36 cellular contexts compared by ENCODE assay signal in genomic region chr10:125779403-125780327, GRCh38. TPM values are rescaled to one million over a fixed set of nuclear protein-coding genes. Genes with fewer than 3 reads are reported as not detected.
DNase-seq lines count a peak whose midpoint lies in the region; ATAC-seq and TF ChIP-seq lines count a peak whose summit lies in the region.
"Had no signal": no experiment of that assay in that cellular context is flagged by ENCODE, and none has a peak within 500 bp of the region (broad histone marks: within the 10 kb centered on the region; RNA-seq: fewer than 3 reads in every experiment).

No MANE protein-coding gene starts in this region.

- H3K4me3 ChIP-seq in naive thymus-derived CD4-positive, alpha-beta T cell (ENCODE audit: low read length), result no peak overlapping the region
- H3K4me3 ChIP-seq: A549, ascending aorta, cardiac muscle cell, colonic mucosa, heart left ventricle, sigmoid colon, SK-N-MC, thyroid gland had no signal

- DNase-seq in activated effector memory CD4-positive, alpha-beta T cell treated with anti-CD3 and anti-CD28 coated beads, Interleukin-2, amount 50 U/mL, for 16 hours, result peak; percentile 39
- DNase-seq in activated effector memory CD4-positive, alpha-beta T cell treated with Interleukin-2 at 50 U/mL for 16 hours, result no peak
- peak; percentile 62 for DNase-seq in NCI-H2171 treated with DMSO at 0.1 percent for 48 hours (lab: John Stamatoyannopoulos, UW)
- DNase-seq in glutamatergic neuron, result no peak
- no peak for DNase-seq in naive thymus-derived CD4-positive, alpha-beta T cell
- DNase-seq: activated CD4-positive, alpha-beta memory T cell treated with anti-CD3 and anti-CD28 coated beads for 36 hours; activated CD4-positive, alpha-beta T cell treated with anti-CD3 and anti-CD28 coated beads for 1 hour; activated gamma-delta T cell; CD8-positive, alpha-beta memory T cell; colonic mucosa; effector memory CD8-positive, alpha-beta T cell; EL; erythroblast; heart left ventricle; kidney; midbrain; naive thymus-derived CD8-positive, alpha-beta T cell; NCI-H146; NCI-H2107; NCI-H510A treated with DMSO at 0.1 percent for 48 hours; NK-92 treated with Interleukin-12 subunit alpha and Interleukin-12 subunit beta, amount 100 ng/mL, for 24 hours; sigmoid colon; stimulated activated CD4-positive, alpha-beta T cell treated with anti-CD3 and anti-CD28 coated beads, Interleukin-4, amount 100 ng/mL, for 1 hour; thyroid gland had no signal

- POLR2A ChIA-PET in naive thymus-derived CD4-positive, alpha-beta T cell (lab: Charles Lee), result no interaction called here

- H3K27ac ChIP-seq in naive thymus-derived CD4-positive, alpha-beta T cell (ENCODE audit: low read depth, low read length), result no peak overlapping the region
- H3K27ac ChIP-seq: A549, ascending aorta, cardiac muscle cell, colonic mucosa, heart left ventricle, sigmoid colon, SK-N-MC, thyroid gland had no signal

- H3K4me1 Mint-ChIP-seq in glutamatergic neuron (ENCODE audit: low read depth, unreplicated experiment), result peaks cover 24% of the 10 kb centered on the region
- H3K4me1 Mint-ChIP-seq in stimulated activated memory B cell treated with anti-CD40 and anti-IgM and Interleukin-4, amounts not matched to agents 10 μg/mL and 1 μg/mL and 100 μg/mL, for 72 hours, result peaks cover 6% of the 10 kb centered on the region
- no peaks in the 10 kb centered on the region for H3K4me1 Mint-ChIP-seq in naive thymus-derived CD4-positive, alpha-beta T cell
- H3K4me1 Mint-ChIP-seq: B cell; CD8-positive, alpha-beta memory T cell had no signal

- H3K4me1 ChIP-seq in naive thymus-derived CD4-positive, alpha-beta T cell (ENCODE audit: control insufficient read depth in 2 of 2, insufficient read depth in 2 of 2, low read length in 2 of 2), result no peaks in the 10 kb centered on the region
- H3K4me1 ChIP-seq: A549, ascending aorta, colonic mucosa, heart left ventricle, sigmoid colon, thyroid gland had no signal

- H3K9me3 Mint-ChIP-seq in glutamatergic neuron (ENCODE audit: unreplicated experiment), result peaks cover 12% of the 10 kb centered on the region
- no peaks in the 10 kb centered on the region for H3K9me3 Mint-ChIP-seq in stimulated activated memory B cell treated with anti-CD40 and anti-IgM and Interleukin-4, amounts not matched to agents 10 μg/mL and 1 μg/mL and 100 μg/mL, for 72 hours
- peaks cover 0 to 2% (median 0%) of the 10 kb centered on the region in 11 donors for H3K9me3 Mint-ChIP-seq in naive thymus-derived CD4-positive, alpha-beta T cell
- H3K9me3 Mint-ChIP-seq: activated CD4-positive, alpha-beta memory T cell treated with anti-CD3 and anti-CD28 coated beads for 36 hours; effector memory CD8-positive, alpha-beta T cell; naive thymus-derived CD8-positive, alpha-beta T cell; T-helper 1 cell treated with Interleukin-12 subunit alpha and Interleukin-12 subunit beta and Interleukin-4 antibody, amounts not matched to agents 30 μg/mL and 1 μg/mL, for 36 hours had no signal

- H3K27me3 Mint-ChIP-seq in glutamatergic neuron (ENCODE audit: unreplicated experiment), result peaks cover 8% of the 10 kb centered on the region
- H3K27me3 Mint-ChIP-seq in stimulated activated memory B cell treated with anti-CD40 and anti-IgM and Interleukin-4, amounts not matched to agents 10 μg/mL and 1 μg/mL and 100 μg/mL, for 72 hours, result no peaks in the 10 kb centered on the region
- H3K27me3 Mint-ChIP-seq in naive thymus-derived CD4-positive, alpha-beta T cell, result peaks cover 0 to 6% (median 0%) of the 10 kb centered on the region in 5 donors
- H3K27me3 Mint-ChIP-seq: activated CD4-positive, alpha-beta memory T cell treated with anti-CD3 and anti-CD28 coated beads for 36 hours; CD8-positive, alpha-beta memory T cell; progenitor cell of endocrine pancreas had no signal

- H3K27ac Mint-ChIP-seq in glutamatergic neuron (ENCODE audit: unreplicated experiment), result peak overlapping the region; percentile 3
- no peak overlapping the region for H3K27ac Mint-ChIP-seq in stimulated activated memory B cell treated with anti-CD40 and anti-IgM and Interleukin-4, amounts not matched to agents 10 μg/mL and 1 μg/mL and 100 μg/mL, for 72 hours
- no peak overlapping the region for H3K27ac Mint-ChIP-seq in naive thymus-derived CD4-positive, alpha-beta T cell
- H3K27ac Mint-ChIP-seq: activated CD4-positive, alpha-beta memory T cell treated with anti-CD3 and anti-CD28 coated beads for 36 hours; B cell; CD8-positive, alpha-beta memory T cell; effector memory CD8-positive, alpha-beta T cell; naive thymus-derived CD8-positive, alpha-beta T cell; progenitor cell of endocrine pancreas; T-helper 1 cell treated with Interleukin-12 subunit alpha and Interleukin-12 subunit beta and Interleukin-4 antibody, amounts not matched to agents 30 μg/mL and 1 μg/mL, for 36 hours had no signal

- intact Hi-C loops in naive thymus-derived CD4-positive, alpha-beta T cell (cut with micrococcal nuclease), result no loop called here

- ATAC-seq in stimulated activated memory B cell treated with anti-CD40 and anti-IgM and Interleukin-4, amounts not matched to agents 10 μg/mL and 1 μg/mL and 100 μg/mL, for 72 hours, result peak; percentile 5
- no peak for ATAC-seq in GM18520 (IDR thresholded peaks at IDR 0.05; ENCODE audit: unreplicated experiment)
- no peak for ATAC-seq in naive thymus-derived CD4-positive, alpha-beta T cell
- ATAC-seq in GM19395 (IDR thresholded peaks at IDR 0.05; ENCODE audit: unreplicated experiment), result no peak
- ATAC-seq: A549; effector memory CD8-positive, alpha-beta T cell; heart left ventricle; naive thymus-derived CD8-positive, alpha-beta T cell had no signal

- no peaks in the 10 kb centered on the region for H3K9me3 ChIP-seq in naive thymus-derived CD4-positive, alpha-beta T cell (ENCODE audit: control insufficient read depth in 2 of 3, low read length in 3 of 3)
- H3K9me3 ChIP-seq: A549, ascending aorta, colonic mucosa, sigmoid colon, thyroid gland had no signal

- CTCF ChIA-PET in naive thymus-derived CD4-positive, alpha-beta T cell (lab: Charles Lee), result no interaction called here

- H3K36me3 Mint-ChIP-seq in glutamatergic neuron (ENCODE audit: unreplicated experiment), result peaks cover 17% of the 10 kb centered on the region
- H3K36me3 Mint-ChIP-seq in stimulated activated memory B cell treated with anti-CD40 and anti-IgM and Interleukin-4, amounts not matched to agents 10 μg/mL and 1 μg/mL and 100 μg/mL, for 72 hours, result peaks cover 11% of the 10 kb centered on the region
- peaks cover 0 to 3% (median 0%) of the 10 kb centered on the region in 5 donors for H3K36me3 Mint-ChIP-seq in naive thymus-derived CD4-positive, alpha-beta T cell
- H3K36me3 Mint-ChIP-seq: activated CD4-positive, alpha-beta memory T cell treated with anti-CD3 and anti-CD28 coated beads for 36 hours; CD8-positive, alpha-beta memory T cell had no signal

- no peak for TF ChIP-seq CTCF in glutamatergic neuron (IDR thresholded peaks at IDR 0.05; ENCODE audit: partially characterized antibody, unreplicated experiment)

- no peak overlapping the region for H3K4me3 Mint-ChIP-seq in glutamatergic neuron (ENCODE audit: unreplicated experiment)
- no peak overlapping the region for H3K4me3 Mint-ChIP-seq in stimulated activated memory B cell treated with anti-CD40 and anti-IgM and Interleukin-4, amounts not matched to agents 10 μg/mL and 1 μg/mL and 100 μg/mL, for 72 hours
- H3K4me3 Mint-ChIP-seq in naive thymus-derived CD4-positive, alpha-beta T cell, result no peak overlapping the region
- H3K4me3 Mint-ChIP-seq: activated CD4-positive, alpha-beta memory T cell treated with anti-CD3 and anti-CD28 coated beads for 36 hours; B cell; CD8-positive, alpha-beta memory T cell; effector memory CD8-positive, alpha-beta T cell; naive thymus-derived CD8-positive, alpha-beta T cell; T-helper 1 cell treated with Interleukin-12 subunit alpha and Interleukin-12 subunit beta and Interleukin-4 antibody, amounts not matched to agents 30 μg/mL and 1 μg/mL, for 36 hours had no signal

- H3K27me3 ChIP-seq in naive thymus-derived CD4-positive, alpha-beta T cell (ENCODE audit: control insufficient read depth in 2 of 2, insufficient read depth in 2 of 2, low read length in 2 of 2), result no peaks in the 10 kb centered on the region
- H3K27me3 ChIP-seq: ascending aorta, cardiac muscle cell, colonic mucosa, heart left ventricle, sigmoid colon, thyroid gland had no signal

- H3K36me3 ChIP-seq in naive thymus-derived CD4-positive, alpha-beta T cell (ENCODE audit: control insufficient read depth in 2 of 3, insufficient read depth in 3 of 3, low read length in 3 of 3), result no peaks in the 10 kb centered on the region
- H3K36me3 ChIP-seq: ascending aorta, cardiac muscle cell, colonic mucosa, heart left ventricle, sigmoid colon, thyroid gland had no signal

RNA-seq across cellular contexts. Expression of gene MMP21, which starts 4.0 kb away (rescaled TPM):
- total RNA-seq in glutamatergic neuron (ENCODE audit: unreplicated experiment), result not detected
- under 1 TPM; 0.29 to 0.84 (median 0.40) TPM for total RNA-seq in naive thymus-derived CD4-positive, alpha-beta T cell
- polyA plus RNA-seq in naive thymus-derived CD4-positive, alpha-beta T cell, result not detected
- total RNA-seq: activated CD4-positive, alpha-beta memory T cell treated with anti-CD3 and anti-CD28 coated beads for 36 hours; ascending aorta; cardiac muscle cell; colonic mucosa; H4; lower leg skin; progenitor cell of endocrine pancreas had no signal
- polyA plus RNA-seq: cardiac muscle cell; CD8-positive, alpha-beta memory T cell; naive thymus-derived CD8-positive, alpha-beta T cell had no signal

RNA-seq across cellular contexts. Expression of gene UROS, which starts 43.4 kb away (rescaled TPM):
- 48.0 TPM for total RNA-seq in glutamatergic neuron (ENCODE audit: unreplicated experiment)
- total RNA-seq in naive thymus-derived CD4-positive, alpha-beta T cell, result 10 to 100 TPM; 28.9 to 53.0 (median 41.3) TPM
- 10 to 100 TPM; 59.2 to 60.0 TPM for polyA plus RNA-seq in naive thymus-derived CD4-positive, alpha-beta T cell

RNA-seq across cellular contexts. Expression of gene BCCIP, which starts 43.7 kb away (rescaled TPM):
- total RNA-seq in glutamatergic neuron (ENCODE audit: unreplicated experiment), result 50.9 TPM
- 10 to 100 TPM; 31.3 to 68.4 (median 45.8) TPM for total RNA-seq in naive thymus-derived CD4-positive, alpha-beta T cell
- 100 to 1,000 TPM in 1 of 2 donors, 10 to 100 TPM in 1; 86.0 to 105 TPM for polyA plus RNA-seq in naive thymus-derived CD4-positive, alpha-beta T cell

Comparison
In these comparisons a context has a peak if more than half of its experiments do, and no peak if none do; other contexts are left out.
1. DNase-seq: peak in activated effector memory CD4-positive, alpha-beta T cell treated with anti-CD3 and anti-CD28 coated beads, Interleukin-2, amount 50 U/mL, for 16 hours (single experiment) and NCI-H2171 treated with DMSO at 0.1 percent for 48 hours (single experiment); none in activated effector memory CD4-positive, alpha-beta T cell treated with Interleukin-2 at 50 U/mL for 16 hours (single experiment), glutamatergic neuron (single experiment) and naive thymus-derived CD4-positive, alpha-beta T cell (0 of 9).